In genomic region chr10:21379143-21379542, GRCh38 we compare ENCODE assay signal across 1 cellular context.
TF ChIP-seq lines count a peak whose summit lies in the region.

No MANE protein-coding gene starts in this region.

TF ChIP-seq in GM23338, 12 proteins besides CTCF, POLR2A, EP300 and RAD21 (continued from another document):
- TF ChIP-seq ZNF462 (CRISPR knock-in tag; IDR thresholded peaks at IDR 0.05) (no peak), ZNF331 (CRISPR knock-in tag; IDR thresholded peaks at IDR 0.05; ENCODE audit: low read depth) (no peak), REST (IDR thresholded peaks at IDR 0.05; ENCODE audit: unreplicated experiment) (no peak)
